1 cellular context compared by ENCODE assay signal in the genomic region with DNA sequence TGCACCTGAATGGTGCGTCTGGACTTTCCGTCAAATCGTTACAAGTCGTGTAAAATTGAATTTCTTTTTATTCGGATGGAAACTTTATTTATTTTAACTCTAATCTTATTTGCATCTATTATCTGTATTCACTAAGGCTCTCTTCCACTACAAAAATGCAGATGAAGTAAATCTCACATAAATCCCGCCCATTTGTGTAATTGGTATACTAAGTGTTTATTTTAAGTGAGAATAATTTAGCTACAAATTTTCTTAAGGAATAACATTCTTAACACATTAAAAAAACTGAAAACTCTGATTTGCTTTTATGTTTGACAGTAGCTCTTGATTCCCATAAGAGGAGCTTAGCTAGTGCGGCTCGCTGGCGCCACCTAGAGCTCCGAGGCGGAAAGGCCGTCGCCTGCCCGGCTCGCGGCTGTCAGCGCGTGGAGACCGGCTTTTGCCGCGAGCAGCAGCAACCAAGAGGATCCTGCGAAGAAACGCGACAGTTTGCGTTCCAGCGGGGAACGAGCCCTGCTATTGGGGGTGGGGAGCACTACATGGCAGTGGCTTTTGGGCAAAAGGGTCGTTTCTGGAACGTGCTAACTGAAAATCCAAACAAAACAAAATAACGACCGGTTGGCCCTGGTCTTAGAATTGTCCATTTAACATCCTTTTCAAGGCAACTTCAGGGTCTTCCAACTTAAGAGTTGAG.
TF ChIP-seq lines count a peak whose summit lies in the region.

No MANE protein-coding gene starts in this region.

TF ChIP-seq in HepG2, 621 proteins besides CTCF, POLR2A, EP300 and RAD21 (continued from another document and continues in another):
- TF ChIP-seq ZNF367 (CRISPR knock-in tag; IDR thresholded peaks at IDR 0.05; ENCODE audit: borderline replicate concordance), result no peak
- no peak for TF ChIP-seq TOPORS (CRISPR knock-in tag; IDR thresholded peaks at IDR 0.05)
- TF ChIP-seq ZNF776 (CRISPR knock-in tag; IDR thresholded peaks at IDR 0.05), result no peak
- TF ChIP-seq KMT2A (CRISPR knock-in tag; IDR thresholded peaks at IDR 0.05), result peak; percentile 77; the same call in 1 of the 2 replicates
- no peak for TF ChIP-seq ZNF383 (CRISPR knock-in tag; IDR thresholded peaks at IDR 0.05; ENCODE audit: borderline replicate concordance)
- no peak for TF ChIP-seq NFKBIZ (CRISPR knock-in tag; IDR thresholded peaks at IDR 0.05)
- TF ChIP-seq, protein P1, sequence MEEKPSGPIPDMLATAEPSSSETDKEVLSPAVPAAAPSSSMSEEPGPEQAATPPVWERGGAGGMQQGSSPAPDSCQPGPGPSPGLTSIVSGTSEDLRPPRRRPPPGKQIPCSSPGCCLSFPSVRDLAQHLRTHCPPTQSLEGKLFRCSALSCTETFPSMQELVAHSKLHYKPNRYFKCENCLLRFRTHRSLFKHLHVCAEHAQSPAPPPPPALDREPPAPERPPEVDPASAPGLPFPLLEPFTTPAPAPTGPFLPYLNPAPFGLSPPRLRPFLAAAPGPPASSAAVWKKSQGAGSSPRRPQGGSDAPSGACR (CRISPR knock-in tag; IDR thresholded peaks at IDR 0.05), result no peak
- no peak for TF ChIP-seq EHMT2 (IDR thresholded peaks at IDR 0.05; ENCODE audit: borderline replicate concordance, low read depth, low read length)
- no peak for TF ChIP-seq NPAS2 (CRISPR knock-in tag; IDR thresholded peaks at IDR 0.05; ENCODE audit: borderline replicate concordance)
- TF ChIP-seq ZNF431 (CRISPR knock-in tag; IDR thresholded peaks at IDR 0.05; ENCODE audit: borderline replicate concordance, low read depth), result no peak; the same call in 1 of the 2 replicates
- no peak for TF ChIP-seq ZNF773 (CRISPR knock-in tag; IDR thresholded peaks at IDR 0.05; ENCODE audit: borderline replicate concordance)
- TF ChIP-seq, protein P2, sequence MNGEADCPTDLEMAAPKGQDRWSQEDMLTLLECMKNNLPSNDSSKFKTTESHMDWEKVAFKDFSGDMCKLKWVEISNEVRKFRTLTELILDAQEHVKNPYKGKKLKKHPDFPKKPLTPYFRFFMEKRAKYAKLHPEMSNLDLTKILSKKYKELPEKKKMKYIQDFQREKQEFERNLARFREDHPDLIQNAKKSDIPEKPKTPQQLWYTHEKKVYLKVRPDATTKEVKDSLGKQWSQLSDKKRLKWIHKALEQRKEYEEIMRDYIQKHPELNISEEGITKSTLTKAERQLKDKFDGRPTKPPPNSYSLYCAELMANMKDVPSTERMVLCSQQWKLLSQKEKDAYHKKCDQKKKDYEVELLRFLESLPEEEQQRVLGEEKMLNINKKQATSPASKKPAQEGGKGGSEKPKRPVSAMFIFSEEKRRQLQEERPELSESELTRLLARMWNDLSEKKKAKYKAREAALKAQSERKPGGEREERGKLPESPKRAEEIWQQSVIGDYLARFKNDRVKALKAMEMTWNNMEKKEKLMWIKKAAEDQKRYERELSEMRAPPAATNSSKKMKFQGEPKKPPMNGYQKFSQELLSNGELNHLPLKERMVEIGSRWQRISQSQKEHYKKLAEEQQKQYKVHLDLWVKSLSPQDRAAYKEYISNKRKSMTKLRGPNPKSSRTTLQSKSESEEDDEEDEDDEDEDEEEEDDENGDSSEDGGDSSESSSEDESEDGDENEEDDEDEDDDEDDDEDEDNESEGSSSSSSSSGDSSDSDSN (CRISPR knock-in tag; IDR thresholded peaks at IDR 0.05), result peak; percentile 30; the same call in 1 of the 2 replicates
- TF ChIP-seq ZNF615 (CRISPR knock-in tag; IDR thresholded peaks at IDR 0.05; ENCODE audit: borderline replicate concordance), result no peak
- TF ChIP-seq ZNF264 (CRISPR knock-in tag; IDR thresholded peaks at IDR 0.05), result no peak
- TF ChIP-seq TGIF2 (CRISPR knock-in tag; IDR thresholded peaks at IDR 0.05), result no peak
- TF ChIP-seq TSC22D2 (CRISPR knock-in tag; IDR thresholded peaks at IDR 0.05; ENCODE audit: borderline replicate concordance), result peak; percentile 73; the same call in 1 of the 2 replicates
- TF ChIP-seq, protein P3, sequence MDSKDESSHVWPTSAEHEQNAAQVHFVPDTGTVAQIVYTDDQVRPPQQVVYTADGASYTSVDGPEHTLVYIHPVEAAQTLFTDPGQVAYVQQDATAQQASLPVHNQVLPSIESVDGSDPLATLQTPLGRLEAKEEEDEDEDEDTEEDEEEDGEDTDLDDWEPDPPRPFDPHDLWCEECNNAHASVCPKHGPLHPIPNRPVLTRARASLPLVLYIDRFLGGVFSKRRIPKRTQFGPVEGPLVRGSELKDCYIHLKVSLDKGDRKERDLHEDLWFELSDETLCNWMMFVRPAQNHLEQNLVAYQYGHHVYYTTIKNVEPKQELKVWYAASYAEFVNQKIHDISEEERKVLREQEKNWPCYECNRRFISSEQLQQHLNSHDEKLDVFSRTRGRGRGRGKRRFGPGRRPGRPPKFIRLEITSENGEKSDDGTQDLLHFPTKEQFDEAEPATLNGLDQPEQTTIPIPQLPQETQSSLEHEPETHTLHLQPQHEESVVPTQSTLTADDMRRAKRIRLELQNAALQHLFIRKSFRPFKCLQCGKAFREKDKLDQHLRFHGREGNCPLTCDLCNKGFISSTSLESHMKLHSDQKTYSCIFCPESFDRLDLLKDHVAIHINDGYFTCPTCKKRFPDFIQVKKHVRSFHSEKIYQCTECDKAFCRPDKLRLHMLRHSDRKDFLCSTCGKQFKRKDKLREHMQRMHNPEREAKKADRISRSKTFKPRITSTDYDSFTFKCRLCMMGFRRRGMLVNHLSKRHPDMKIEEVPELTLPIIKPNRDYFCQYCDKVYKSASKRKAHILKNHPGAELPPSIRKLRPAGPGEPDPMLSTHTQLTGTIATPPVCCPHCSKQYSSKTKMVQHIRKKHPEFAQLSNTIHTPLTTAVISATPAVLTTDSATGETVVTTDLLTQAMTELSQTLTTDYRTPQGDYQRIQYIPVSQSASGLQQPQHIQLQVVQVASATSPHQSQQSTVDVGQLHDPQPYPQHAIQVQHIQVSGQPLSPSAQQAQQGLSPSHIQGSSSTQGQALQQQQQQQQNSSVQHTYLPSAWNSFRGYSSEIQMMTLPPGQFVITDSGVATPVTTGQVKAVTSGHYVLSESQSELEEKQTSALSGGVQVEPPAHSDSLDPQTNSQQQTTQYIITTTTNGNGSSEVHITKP (CRISPR knock-in tag; IDR thresholded peaks at IDR 0.05; ENCODE audit: low read depth), result no peak
- TF ChIP-seq POLR2G (IDR thresholded peaks at IDR 0.05; ENCODE audit: low read depth, low read length), result no peak
- TF ChIP-seq ZMYM2 (CRISPR knock-in tag; IDR thresholded peaks at IDR 0.05), result no peak
- no peak for TF ChIP-seq NFE2 (CRISPR knock-in tag; IDR thresholded peaks at IDR 0.05)
- TF ChIP-seq, protein P4, sequence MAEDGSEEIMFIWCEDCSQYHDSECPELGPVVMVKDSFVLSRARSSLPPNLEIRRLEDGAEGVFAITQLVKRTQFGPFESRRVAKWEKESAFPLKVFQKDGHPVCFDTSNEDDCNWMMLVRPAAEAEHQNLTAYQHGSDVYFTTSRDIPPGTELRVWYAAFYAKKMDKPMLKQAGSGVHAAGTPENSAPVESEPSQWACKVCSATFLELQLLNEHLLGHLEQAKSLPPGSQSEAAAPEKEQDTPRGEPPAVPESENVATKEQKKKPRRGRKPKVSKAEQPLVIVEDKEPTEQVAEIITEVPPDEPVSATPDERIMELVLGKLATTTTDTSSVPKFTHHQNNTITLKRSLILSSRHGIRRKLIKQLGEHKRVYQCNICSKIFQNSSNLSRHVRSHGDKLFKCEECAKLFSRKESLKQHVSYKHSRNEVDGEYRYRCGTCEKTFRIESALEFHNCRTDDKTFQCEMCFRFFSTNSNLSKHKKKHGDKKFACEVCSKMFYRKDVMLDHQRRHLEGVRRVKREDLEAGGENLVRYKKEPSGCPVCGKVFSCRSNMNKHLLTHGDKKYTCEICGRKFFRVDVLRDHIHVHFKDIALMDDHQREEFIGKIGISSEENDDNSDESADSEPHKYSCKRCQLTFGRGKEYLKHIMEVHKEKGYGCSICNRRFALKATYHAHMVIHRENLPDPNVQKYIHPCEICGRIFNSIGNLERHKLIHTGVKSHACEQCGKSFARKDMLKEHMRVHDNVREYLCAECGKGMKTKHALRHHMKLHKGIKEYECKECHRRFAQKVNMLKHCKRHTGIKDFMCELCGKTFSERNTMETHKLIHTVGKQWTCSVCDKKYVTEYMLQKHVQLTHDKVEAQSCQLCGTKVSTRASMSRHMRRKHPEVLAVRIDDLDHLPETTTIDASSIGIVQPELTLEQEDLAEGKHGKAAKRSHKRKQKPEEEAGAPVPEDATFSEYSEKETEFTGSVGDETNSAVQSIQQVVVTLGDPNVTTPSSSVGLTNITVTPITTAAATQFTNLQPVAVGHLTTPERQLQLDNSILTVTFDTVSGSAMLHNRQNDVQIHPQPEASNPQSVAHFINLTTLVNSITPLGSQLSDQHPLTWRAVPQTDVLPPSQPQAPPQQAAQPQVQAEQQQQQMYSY (CRISPR knock-in tag; IDR thresholded peaks at IDR 0.05), result no peak
- TF ChIP-seq ZNF205 (CRISPR knock-in tag; IDR thresholded peaks at IDR 0.05), result no peak
- TF ChIP-seq ATF7-NPFF (CRISPR knock-in tag; IDR thresholded peaks at IDR 0.05; ENCODE audit: low read depth), result no peak; the same call in 1 of the 2 replicates
- no peak for TF ChIP-seq REXO4 (CRISPR knock-in tag; IDR thresholded peaks at IDR 0.05; ENCODE audit: borderline replicate concordance)
- TF ChIP-seq PPARG (CRISPR knock-in tag; conservative IDR thresholded peaks at IDR 0.05), result peak; percentile 29; the same call in 1 of the 2 replicates
- TF ChIP-seq, protein P5, sequence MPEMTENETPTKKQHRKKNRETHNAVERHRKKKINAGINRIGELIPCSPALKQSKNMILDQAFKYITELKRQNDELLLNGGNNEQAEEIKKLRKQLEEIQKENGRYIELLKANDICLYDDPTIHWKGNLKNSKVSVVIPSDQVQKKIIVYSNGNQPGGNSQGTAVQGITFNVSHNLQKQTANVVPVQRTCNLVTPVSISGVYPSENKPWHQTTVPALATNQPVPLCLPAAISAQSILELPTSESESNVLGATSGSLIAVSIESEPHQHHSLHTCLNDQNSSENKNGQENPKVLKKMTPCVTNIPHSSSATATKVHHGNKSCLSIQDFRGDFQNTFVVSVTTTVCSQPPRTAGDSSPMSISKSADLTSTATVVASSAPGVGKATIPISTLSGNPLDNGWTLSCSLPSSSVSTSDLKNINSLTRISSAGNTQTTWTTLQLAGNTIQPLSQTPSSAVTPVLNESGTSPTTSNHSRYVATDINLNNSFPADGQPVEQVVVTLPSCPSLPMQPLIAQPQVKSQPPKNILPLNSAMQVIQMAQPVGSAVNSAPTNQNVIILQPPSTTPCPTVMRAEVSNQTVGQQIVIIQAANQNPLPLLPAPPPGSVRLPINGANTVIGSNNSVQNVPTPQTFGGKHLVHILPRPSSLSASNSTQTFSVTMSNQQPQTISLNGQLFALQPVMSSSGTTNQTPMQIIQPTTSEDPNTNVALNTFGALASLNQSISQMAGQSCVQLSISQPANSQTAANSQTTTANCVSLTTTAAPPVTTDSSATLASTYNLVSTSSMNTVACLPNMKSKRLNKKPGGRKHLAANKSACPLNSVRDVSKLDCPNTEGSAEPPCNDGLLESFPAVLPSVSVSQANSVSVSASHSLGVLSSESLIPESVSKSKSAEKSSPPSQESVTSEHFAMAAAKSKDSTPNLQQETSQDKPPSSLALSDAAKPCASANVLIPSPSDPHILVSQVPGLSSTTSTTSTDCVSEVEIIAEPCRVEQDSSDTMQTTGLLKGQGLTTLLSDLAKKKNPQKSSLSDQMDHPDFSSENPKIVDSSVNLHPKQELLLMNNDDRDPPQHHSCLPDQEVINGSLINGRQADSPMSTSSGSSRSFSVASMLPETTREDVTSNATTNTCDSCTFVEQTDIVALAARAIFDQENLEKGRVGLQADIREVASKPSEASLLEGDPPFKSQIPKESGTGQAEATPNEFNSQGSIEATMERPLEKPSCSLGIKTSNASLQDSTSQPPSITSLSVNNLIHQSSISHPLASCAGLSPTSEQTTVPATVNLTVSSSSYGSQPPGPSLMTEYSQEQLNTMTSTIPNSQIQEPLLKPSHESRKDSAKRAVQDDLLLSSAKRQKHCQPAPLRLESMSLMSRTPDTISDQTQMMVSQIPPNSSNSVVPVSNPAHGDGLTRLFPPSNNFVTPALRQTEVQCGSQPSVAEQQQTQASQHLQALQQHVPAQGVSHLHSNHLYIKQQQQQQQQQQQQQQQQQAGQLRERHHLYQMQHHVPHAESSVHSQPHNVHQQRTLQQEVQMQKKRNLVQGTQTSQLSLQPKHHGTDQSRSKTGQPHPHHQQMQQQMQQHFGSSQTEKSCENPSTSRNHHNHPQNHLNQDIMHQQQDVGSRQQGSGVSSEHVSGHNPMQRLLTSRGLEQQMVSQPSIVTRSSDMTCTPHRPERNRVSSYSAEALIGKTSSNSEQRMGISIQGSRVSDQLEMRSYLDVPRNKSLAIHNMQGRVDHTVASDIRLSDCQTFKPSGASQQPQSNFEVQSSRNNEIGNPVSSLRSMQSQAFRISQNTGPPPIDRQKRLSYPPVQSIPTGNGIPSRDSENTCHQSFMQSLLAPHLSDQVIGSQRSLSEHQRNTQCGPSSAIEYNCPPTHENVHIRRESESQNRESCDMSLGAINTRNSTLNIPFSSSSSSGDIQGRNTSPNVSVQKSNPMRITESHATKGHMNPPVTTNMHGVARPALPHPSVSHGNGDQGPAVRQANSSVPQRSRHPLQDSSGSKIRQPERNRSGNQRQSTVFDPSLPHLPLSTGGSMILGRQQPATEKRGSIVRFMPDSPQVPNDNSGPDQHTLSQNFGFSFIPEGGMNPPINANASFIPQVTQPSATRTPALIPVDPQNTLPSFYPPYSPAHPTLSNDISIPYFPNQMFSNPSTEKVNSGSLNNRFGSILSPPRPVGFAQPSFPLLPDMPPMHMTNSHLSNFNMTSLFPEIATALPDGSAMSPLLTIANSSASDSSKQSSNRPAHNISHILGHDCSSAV (CRISPR knock-in tag; IDR thresholded peaks at IDR 0.05; ENCODE audit: borderline replicate concordance), result no peak
- 0 out of 2 replicates have a peak, but pooled peaks have one; percentile 67 for TF ChIP-seq DNMT1 (CRISPR knock-in tag; IDR thresholded peaks at IDR 0.05)
- peak; percentile 69 for TF ChIP-seq CBFB (CRISPR knock-in tag; IDR thresholded peaks at IDR 0.05)
- TF ChIP-seq, protein P6, sequence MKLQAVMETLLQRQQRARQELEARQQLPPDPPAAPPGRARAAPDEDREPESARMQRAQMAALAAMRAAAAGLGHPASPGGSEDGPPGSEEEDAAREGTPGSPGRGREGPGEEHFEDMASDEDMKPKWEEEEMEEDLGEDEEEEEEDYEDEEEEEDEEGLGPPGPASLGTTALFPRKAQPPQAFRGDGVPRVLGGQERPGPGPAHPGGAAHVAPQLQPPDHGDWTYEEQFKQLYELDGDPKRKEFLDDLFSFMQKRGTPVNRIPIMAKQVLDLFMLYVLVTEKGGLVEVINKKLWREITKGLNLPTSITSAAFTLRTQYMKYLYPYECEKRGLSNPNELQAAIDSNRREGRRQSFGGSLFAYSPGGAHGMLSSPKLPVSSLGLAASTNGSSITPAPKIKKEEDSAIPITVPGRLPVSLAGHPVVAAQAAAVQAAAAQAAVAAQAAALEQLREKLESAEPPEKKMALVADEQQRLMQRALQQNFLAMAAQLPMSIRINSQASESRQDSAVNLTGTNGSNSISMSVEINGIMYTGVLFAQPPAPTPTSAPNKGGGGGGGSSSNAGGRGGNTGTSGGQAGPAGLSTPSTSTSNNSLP (IDR thresholded peaks at IDR 0.05; ENCODE audit: low read depth, low read length), result peak; percentile 80
- TF ChIP-seq NRL (CRISPR knock-in tag; IDR thresholded peaks at IDR 0.05; ENCODE audit: borderline replicate concordance), result no peak
- TF ChIP-seq, protein P7, sequence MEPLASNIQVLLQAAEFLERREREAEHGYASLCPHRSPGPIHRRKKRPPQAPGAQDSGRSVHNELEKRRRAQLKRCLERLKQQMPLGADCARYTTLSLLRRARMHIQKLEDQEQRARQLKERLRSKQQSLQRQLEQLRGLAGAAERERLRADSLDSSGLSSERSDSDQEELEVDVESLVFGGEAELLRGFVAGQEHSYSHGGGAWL (CRISPR knock-in tag; IDR thresholded peaks at IDR 0.05), result peak; percentile 83
- TF ChIP-seq GTF2F1 (IDR thresholded peaks at IDR 0.05; ENCODE audit: low read length), result no peak
- no peak for TF ChIP-seq SRSF9 (IDR thresholded peaks at IDR 0.05; ENCODE audit: borderline replicate concordance, insufficient read depth, low read depth, low read length, poor library complexity, severe bottlenecking)
- no peak for TF ChIP-seq ZBTB42 (CRISPR knock-in tag; IDR thresholded peaks at IDR 0.05)
- TF ChIP-seq MIXL1 (CRISPR knock-in tag; IDR thresholded peaks at IDR 0.05), result 0 out of 2 replicates have a peak, but pooled peaks have one; percentile 48
- TF ChIP-seq HDAC1 (CRISPR knock-in tag; IDR thresholded peaks at IDR 0.05), result peak; percentile 29; the same call in 1 of the 2 replicates
